In genomic region chr2:184938221-184938985, GRCh38 we compare ENCODE assay signal across 20 cellular contexts.
A peak's percentile ranks its signal among the peaks of the same experiment; 100 is the strongest.
DNase-seq lines count a peak whose midpoint lies in the region; ATAC-seq, FAIRE-seq and TF ChIP-seq lines count a peak whose summit lies in the region.
"Had no signal": no experiment of that assay in that cellular context is flagged by ENCODE, and none has a peak within 500 bp of the region (broad histone marks: within the 10 kb centered on the region; RNA-seq: fewer than 3 reads in every experiment).

No MANE protein-coding gene starts in this region.

- no peak overlapping the region for H4K12ac ChIP-seq in trophoblast cell (ENCODE audit: low read depth, low read length)

- H3K4me1 ChIP-seq in H9 (ENCODE audit: insufficient read depth, low read length) (no peaks in the 10 kb centered on the region), trophoblast cell (ENCODE audit: control insufficient read depth in 1 of 2, insufficient read depth in 2 of 2, low read length in 2 of 2) (no peaks in the 10 kb centered on the region)
- H3K4me1 ChIP-seq: HAP-1 had no signal

- no peaks in the 10 kb centered on the region for H3K79me2 ChIP-seq in H9 (ENCODE audit: insufficient read depth, low read length)
- H3K79me2 ChIP-seq in trophoblast cell (ENCODE audit: control insufficient read depth, insufficient read depth, low read length, poor library complexity): no peaks in the 10 kb centered on the region

- no peak overlapping the region for H2BK120ac ChIP-seq in H9 (ENCODE audit: low read depth, low read length, poor library complexity, severe bottlenecking)
- no peak overlapping the region for H2BK120ac ChIP-seq in trophoblast cell (ENCODE audit: insufficient read depth, low read length, poor library complexity)

- peaks cover 19 to 21% of the 10 kb centered on the region in 2 experiments for H3K4me1 Mint-ChIP-seq in H9
- H3K4me1 Mint-ChIP-seq: IgD-negative memory B cell had no signal

- H3K4me3 Mint-ChIP-seq in H9: no peak overlapping the region
- H3K4me3 Mint-ChIP-seq: IgD-negative memory B cell; T-helper 1 cell treated with Interleukin-12 subunit alpha and Interleukin-12 subunit beta and Interleukin-4 antibody, amounts not matched to agents 30 μg/mL and 1 μg/mL, for 36 hours had no signal

- H3K9me3 ChIP-seq in H9 (ENCODE audit: control insufficient read depth, low read depth, low read length): no peaks in the 10 kb centered on the region
- H3K9me3 ChIP-seq in trophoblast cell (ENCODE audit: insufficient read depth, low read depth, low read length): no peaks in the 10 kb centered on the region
- H3K9me3 ChIP-seq: HAP-1 had no signal

- H3K27ac ChIP-seq in H9 (ENCODE audit: insufficient read length, low read depth, low read length) (no peak overlapping the region), trophoblast cell (ENCODE audit: low read depth, low read length) (no peak overlapping the region)
- H3K27ac ChIP-seq: HL-60 had no signal

- peak overlapping the region in 2 of 3 experiments; percentile 1 to 85; a peak in 3 of 7 replicates for H3K27ac Mint-ChIP-seq in H9
- H3K27ac Mint-ChIP-seq: IgD-negative memory B cell; T-helper 1 cell treated with Interleukin-12 subunit alpha and Interleukin-12 subunit beta and Interleukin-4 antibody, amounts not matched to agents 30 μg/mL and 1 μg/mL, for 36 hours had no signal

- H2BK5ac ChIP-seq in H9 (ENCODE audit: insufficient read length, low read length): no peak overlapping the region
- no peak overlapping the region for H2BK5ac ChIP-seq in trophoblast cell (ENCODE audit: low read depth, low read length, poor library complexity)

- H3K79me1 ChIP-seq in H9 (ENCODE audit: insufficient read depth, low read depth, low read length, poor library complexity, severe bottlenecking) (no peaks in the 10 kb centered on the region), trophoblast cell (ENCODE audit: low read length) (no peaks in the 10 kb centered on the region)

- no peaks in the 10 kb centered on the region for H3K27me3 Mint-ChIP-seq in H9 (ENCODE audit: low read depth)
- H3K27me3 Mint-ChIP-seq: IgD-negative memory B cell had no signal

- H3K4me3 ChIP-seq in astrocyte of the cerebellum (ENCODE audit: low read depth, low read length): no peak overlapping the region
- H3K4me3 ChIP-seq in trophoblast cell (ENCODE audit: low read depth, low read length): no peak overlapping the region
- H3K4me3 ChIP-seq: HAP-1 had no signal

- H3K9me3 Mint-ChIP-seq in H9: no peaks in the 10 kb centered on the region

- DNase-seq in GM12891 (ENCODE audit: insufficient read length, low spot score) (no peak), H9 (no peak), astrocyte of the cerebellum (ENCODE audit: low read depth) (peak; percentile 8), trophoblast cell (no peak), HEK293T (ENCODE audit: extremely low spot score) (no peak), kidney glomerular epithelial cell (lab: John Stamatoyannopoulos, UW) (no peak)
- DNase-seq: COR-L47, DMS53, Kasumi-1, NCI-H2029, NCI-H526, RPMI8226, SIG-M5 had no signal

- H3K23ac ChIP-seq in H9 (ENCODE audit: insufficient read length, low read depth, low read length) (no peak overlapping the region), trophoblast cell (ENCODE audit: low read length) (peak overlapping the region; percentile 52)

- POLR2A ChIA-PET in HEK293T (lab: Yijun Ruan, JAX): no interaction called here

- no peak overlapping the region for H3T11ph ChIP-seq in H9 (ENCODE audit: low read length)

- TF ChIP-seq CTCF in H9 (conservative IDR thresholded peaks at IDR 0.05) (no peak), astrocyte of the cerebellum (IDR thresholded peaks at IDR 0.05; ENCODE audit: low read depth, low read length, missing control alignments) (no peak)

- H2BK12ac ChIP-seq in H9 (ENCODE audit: insufficient read length, low read depth, low read length) (no peak overlapping the region), trophoblast cell (ENCODE audit: low read length) (no peak overlapping the region)

- H2BK20ac ChIP-seq in H9 (ENCODE audit: low read depth, low read length, poor library complexity, severe bottlenecking): no peak overlapping the region

- no peak overlapping the region for H3K4ac ChIP-seq in H9 (ENCODE audit: low read depth, low read length)
- no peak overlapping the region for H3K4ac ChIP-seq in trophoblast cell (ENCODE audit: low read depth, low read length)

- H4K5ac ChIP-seq in H9 (ENCODE audit: insufficient read length, low read depth, low read length): no peak overlapping the region

- H3K18ac ChIP-seq in H9 (ENCODE audit: insufficient read length, low read depth, low read length): no peak overlapping the region
- no peak overlapping the region for H3K18ac ChIP-seq in trophoblast cell (ENCODE audit: low read length)

- H3K36me3 ChIP-seq in trophoblast cell (ENCODE audit: control insufficient read depth in 1 of 2, insufficient read depth in 2 of 2, low read length in 2 of 2): no peaks in the 10 kb centered on the region
- H3K36me3 ChIP-seq: HAP-1 had no signal

- no peaks in the 10 kb centered on the region for H3K36me3 Mint-ChIP-seq in H9 (ENCODE audit: insufficient read depth in 1 of 3, low read depth in 3 of 3)
- H3K36me3 Mint-ChIP-seq: IgD-negative memory B cell had no signal

- no peaks in the 10 kb centered on the region for H4K20me1 ChIP-seq in H9 (ENCODE audit: control insufficient read depth, insufficient read depth, insufficient read length)

- no CpG with 5 or more reads among the region's 5 CpGs for WGBS in H9 (ENCODE audit: extremely low coverage, insufficient read length, low lambda C conversion rate)
- no CpG with 5 or more reads among the region's 5 CpGs for WGBS in trophoblast cell (ENCODE audit: extremely low coverage, insufficient coverage, insufficient read length)

- H3K9ac ChIP-seq in H9 (ENCODE audit: extremely low read depth, insufficient read length, low read length): no peak overlapping the region
- H3K9ac ChIP-seq in trophoblast cell (ENCODE audit: low read length): no peak overlapping the region

- no peak for TF ChIP-seq POLR2A in GM12891 (IDR thresholded peaks at IDR 0.05; ENCODE audit: low read depth, low read length)

- FAIRE-seq in GM12891 (lab: Jason Lieb, UNC): peak; percentile 40
- FAIRE-seq: GM18507, HTR-8/SVneo had no signal

- no peak overlapping the region for H3K56ac ChIP-seq in H9 (ENCODE audit: insufficient read length, low read depth, low read length)

- H3K14ac ChIP-seq in H9 (ENCODE audit: insufficient read depth, low read length): no peak overlapping the region
- no peak overlapping the region for H3K14ac ChIP-seq in trophoblast cell (ENCODE audit: low read length)

- in situ Hi-C loops in astrocyte of the cerebellum (cut with HindIII; ENCODE audit: low sequenced_read_pairs): no loop called here

- H2AK5ac ChIP-seq in H9 (ENCODE audit: insufficient read length, low read length): no peak overlapping the region
- no peak overlapping the region for H2AK5ac ChIP-seq in trophoblast cell (ENCODE audit: low read length)

- H3K23me2 ChIP-seq in H9 (ENCODE audit: insufficient read length, low read depth, low read length, poor library complexity, severe bottlenecking): no peaks in the 10 kb centered on the region

- no peaks in the 10 kb centered on the region for H3K27me3 ChIP-seq in H9 (ENCODE audit: insufficient read depth, low read length)
- no peaks in the 10 kb centered on the region for H3K27me3 ChIP-seq in trophoblast cell (ENCODE audit: insufficient read depth, low read length)

- no peak overlapping the region for H2BK15ac ChIP-seq in H9 (ENCODE audit: low read depth, low read length)

- CTCF ChIA-PET in HEK293T (lab: Yijun Ruan, JAX): no interaction called here

- H4K91ac ChIP-seq in H9 (ENCODE audit: insufficient read length, low read depth, low read length) (no peak overlapping the region), trophoblast cell (ENCODE audit: low read depth, low read length) (no peak overlapping the region)

- no peak overlapping the region for H3K4me2 ChIP-seq in H9 (ENCODE audit: insufficient read depth, insufficient read length, low read length)
- no peak overlapping the region for H3K4me2 ChIP-seq in trophoblast cell (ENCODE audit: low read length)

- H4K8ac ChIP-seq in H9 (replicated peaks; ENCODE audit: insufficient read length, low read depth, low read length): no peak overlapping the region
- no peak overlapping the region for H4K8ac ChIP-seq in trophoblast cell (ENCODE audit: low read depth, low read length)

- ATAC-seq in GM19023 (IDR thresholded peaks at IDR 0.05; ENCODE audit: unreplicated experiment): no peak

- H2AFZ ChIP-seq in H9 (ENCODE audit: low read length): no peak overlapping the region
- no peak overlapping the region for H2AFZ ChIP-seq in trophoblast cell (ENCODE audit: insufficient read depth, low read length, poor library complexity)

TF ChIP-seq in GM12891, 5 proteins besides CTCF, POLR2A, EP300 and RAD21:
- no peak for TF ChIP-seq POLR2AphosphoS5 (IDR thresholded peaks at IDR 0.05; ENCODE audit: low read depth, low read length)

TF ChIP-seq in HEK293T, 16 proteins besides CTCF, POLR2A, EP300 and RAD21:
- TF ChIP-seq ARNT (IDR thresholded peaks at IDR 0.05) (no peak), SUZ12 (IDR thresholded peaks at IDR 0.05) (no peak), CTBP1 (IDR thresholded peaks at IDR 0.05; ENCODE audit: borderline replicate concordance) (no peak), FOXK2 (IDR thresholded peaks at IDR 0.05) (no peak), NFRKB (IDR thresholded peaks at IDR 0.05) (no peak), LEF1 (IDR thresholded peaks at IDR 0.05; ENCODE audit: borderline replicate concordance) (no peak), ZNF384 (IDR thresholded peaks at IDR 0.05) (no peak), FOXA1 (IDR thresholded peaks at IDR 0.05) (no peak), ELF4 (IDR thresholded peaks at IDR 0.05) (no peak), PKNOX1 (IDR thresholded peaks at IDR 0.05) (no peak)
